ENCODE assay signal across 18 cellular contexts in genomic region chr10:60739581-60739980, GRCh38.
"Had no signal": no experiment of that assay in that cellular context is flagged by ENCODE, and none has a peak within 500 bp of the region (broad histone marks: within the 10 kb centered on the region; RNA-seq: fewer than 3 reads in every experiment).

No MANE protein-coding gene starts in this region.

- H3K4me1 ChIP-seq: breast epithelium, gastroesophageal sphincter, lower lobe of right lung, spleen had no signal

- H3K27me3 ChIP-seq: breast epithelium, transverse colon had no signal

- H3K4me2 ChIP-seq: hepatocyte had no signal

- DNase-seq: activated CD4-positive, alpha-beta T cell treated with anti-CD3 and anti-CD28 coated beads, Interleukin-2, amount 50 U/mL, for 1 hour; activated naive CD4-positive, alpha-beta T cell treated with anti-CD3 and anti-CD28 coated beads, Interleukin-2, amount 50 U/mL, for 16 hours; amniotic stem cell; left cardiac atrium; lower lobe of right lung; naive B cell; posterior cingulate gyrus; right cardiac atrium; spleen; stimulated activated CD4-positive, alpha-beta T cell treated with anti-CD3 and anti-CD28 coated beads, Interleukin-1b, Interleukin-23, amount 100 ng/mL, for 48 hours; substantia nigra; T-helper 17 cell; transverse colon had no signal

- FAIRE-seq: TTC549 had no signal

- H3K4me3 ChIP-seq: breast epithelium, gastroesophageal sphincter, hepatocyte, lower lobe of right lung, spleen, transverse colon had no signal

- ATAC-seq: gastroesophageal sphincter; lower lobe of right lung; right cardiac atrium; stimulated activated memory B cell treated with anti-CD40 and anti-IgM and Interleukin-4, amounts not matched to agents 10 μg/mL and 1 μg/mL and 100 μg/mL, for 72 hours; T-helper 17 cell had no signal

- H3K36me3 ChIP-seq: breast epithelium, gastroesophageal sphincter, lower lobe of right lung, spleen, transverse colon had no signal

- H3K9me3 ChIP-seq: breast epithelium, gastroesophageal sphincter, lower lobe of right lung, spleen, transverse colon had no signal

- H3K27ac ChIP-seq: breast epithelium, gastroesophageal sphincter, lower lobe of right lung, spleen, transverse colon had no signal

- H3K79me2 ChIP-seq: hepatocyte had no signal

- H2AFZ ChIP-seq: hepatocyte had no signal
